In the genomic region with DNA sequence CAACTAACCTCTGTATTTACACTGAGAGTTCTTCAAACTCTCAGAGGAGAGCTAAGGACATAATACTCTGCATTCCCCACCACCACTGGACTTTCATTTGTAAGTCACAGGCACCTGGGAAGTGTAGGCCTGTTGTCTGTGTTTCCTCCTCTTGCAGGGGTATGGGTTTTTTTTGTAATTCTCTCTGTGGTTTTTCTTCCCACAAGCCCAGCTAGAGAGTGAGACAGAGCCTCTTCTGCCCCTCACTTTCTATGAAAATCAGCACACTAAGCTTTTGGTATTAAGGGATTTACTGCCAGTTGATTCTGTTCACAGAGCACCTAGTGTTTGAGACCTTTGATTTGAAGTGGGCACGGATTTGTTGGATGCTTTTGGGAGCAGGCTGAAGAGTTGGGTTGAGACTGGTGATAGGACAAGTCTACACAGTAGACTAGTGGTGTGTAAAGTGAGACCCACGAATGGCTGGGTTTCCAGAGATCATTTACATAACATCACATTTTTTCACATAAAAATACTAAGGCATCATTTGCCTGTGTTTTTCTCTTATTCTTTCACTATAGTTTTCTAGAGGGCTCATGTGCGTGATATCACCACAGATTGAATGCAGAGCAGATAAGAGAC, we compare ENCODE assay signal across 17 cellular contexts. TPM values are rescaled to one million over a fixed set of nuclear protein-coding genes. Genes with fewer than 3 reads are reported as not detected.
A peak's percentile ranks its signal among the peaks of the same experiment; 100 is the strongest.
DNase-seq lines count a peak whose midpoint lies in the region; ATAC-seq, FAIRE-seq and TF ChIP-seq lines count a peak whose summit lies in the region.
"Had no signal": no experiment of that assay in that cellular context is flagged by ENCODE, and none has a peak within 500 bp of the region (broad histone marks: within the 10 kb centered on the region; RNA-seq: fewer than 3 reads in every experiment).

No MANE protein-coding gene starts in this region.

- peak overlapping the region; percentile 39 for H3K4me2 ChIP-seq in OCI-LY3 (ENCODE audit: low read length)

- no peak overlapping the region for H3K4me3 ChIP-seq in OCI-LY3 (ENCODE audit: low read length)
- no peak overlapping the region for H3K4me3 ChIP-seq in endodermal cell (ENCODE audit: low read length)
- H3K4me3 ChIP-seq: adrenal gland, uterus had no signal

- H3K79me2 ChIP-seq in OCI-LY3 (ENCODE audit: low read length): no peaks in the 10 kb centered on the region

- H3K9me3 ChIP-seq in OCI-LY3 (ENCODE audit: insufficient read depth, low read length): peaks cover 6% of the 10 kb centered on the region; the same call in 1 of the 2 replicates
- no peaks in the 10 kb centered on the region for H3K9me3 ChIP-seq in endodermal cell (ENCODE audit: control insufficient read depth, low read length)
- H3K9me3 ChIP-seq: adrenal gland, uterus had no signal

- TF ChIP-seq CTCF in OCI-LY3 (IDR thresholded peaks at IDR 0.05; ENCODE audit: low read depth, low read length) (no peak), endodermal cell (conservative IDR thresholded peaks at IDR 0.05) (no peak)

- no peaks in the 10 kb centered on the region for H3K36me3 ChIP-seq in OCI-LY3 (replicated peaks; ENCODE audit: low read depth, low read length)
- no peaks in the 10 kb centered on the region for H3K36me3 ChIP-seq in endodermal cell (ENCODE audit: control insufficient read depth, insufficient read depth, low read length)
- H3K36me3 ChIP-seq: adrenal gland, uterus had no signal

- DNase-seq in COLO829 (ENCODE audit: low spot score) (no peak), GM19239 (ENCODE audit: insufficient read length, low spot score) (no peak), endodermal cell (no peak)
- DNase-seq: activated CD4-positive, alpha-beta T cell treated with anti-CD3 and anti-CD28 coated beads for 48 hours; activated T-cell treated with anti-CD3 and anti-CD28 coated beads, Interleukin-2, amount 50 U/mL, for 4 hours; adrenal gland; NCI-H146; NCI-H526 treated with DMSO at 0.1 percent for 48 hours; stimulated activated naive CD8-positive, alpha-beta T cell treated with anti-CD3 and anti-CD28 coated beads, Interleukin-15, Interleukin-2, amounts not matched to agents 100 U/mL and 50 U/mL, for 24 hours; T-helper 2 cell; uterus had no signal

- H3K4me1 Mint-ChIP-seq in endodermal cell: no peaks in the 10 kb centered on the region

- ATAC-seq in GM18873 (IDR thresholded peaks at IDR 0.05; ENCODE audit: low FRiP score, unreplicated experiment) (peak; percentile 73), GM21717 (IDR thresholded peaks at IDR 0.05; ENCODE audit: unreplicated experiment) (peak; percentile 85), HG03060 (IDR thresholded peaks at IDR 0.05; ENCODE audit: low read depth, unreplicated experiment) (peak; percentile 71), GM21576 (IDR thresholded peaks at IDR 0.05; ENCODE audit: unreplicated experiment) (no peak)
- ATAC-seq: activated T-cell treated with anti-CD3 and anti-CD28 coated beads, Interleukin-2, amount 50 U/mL, for 4 hours; stimulated activated naive CD8-positive, alpha-beta T cell treated with anti-CD3 and anti-CD28 coated beads, Interleukin-15, Interleukin-2, amounts not matched to agents 100 U/mL and 50 U/mL, for 24 hours had no signal

- no peak overlapping the region for H3K27ac ChIP-seq in OCI-LY3 (ENCODE audit: low read length)
- H3K27ac ChIP-seq in endodermal cell (ENCODE audit: low read depth, low read length): no peak overlapping the region
- H3K27ac ChIP-seq: adrenal gland, uterus had no signal

- H3K36me3 Mint-ChIP-seq in endodermal cell (ENCODE audit: low read depth): no peaks in the 10 kb centered on the region

- FAIRE-seq in GM19239 (lab: Jason Lieb, UNC): no peak
- FAIRE-seq: endothelial cell of umbilical vein had no signal

- peaks cover 10% of the 10 kb centered on the region for H3K4me1 ChIP-seq in OCI-LY3 (ENCODE audit: low read length)
- no peaks in the 10 kb centered on the region for H3K4me1 ChIP-seq in endodermal cell (ENCODE audit: control insufficient read depth, insufficient read depth, low read length)
- H3K4me1 ChIP-seq: adrenal gland, uterus had no signal

- H3K4me3 Mint-ChIP-seq in endodermal cell: no peak overlapping the region
- H3K4me3 Mint-ChIP-seq: activated T-cell treated with anti-CD3 and anti-CD28 coated beads, Interleukin-2, amount 50 U/mL, for 4 hours had no signal

- no peaks in the 10 kb centered on the region for H3K27me3 ChIP-seq in OCI-LY3 (ENCODE audit: low read depth, low read length)
- H3K27me3 ChIP-seq in endodermal cell (ENCODE audit: control insufficient read depth, insufficient read depth, low read length, poor library complexity, severe bottlenecking): no peaks in the 10 kb centered on the region
- H3K27me3 ChIP-seq: adrenal gland, uterus had no signal

- no peaks in the 10 kb centered on the region for H3K27me3 Mint-ChIP-seq in endodermal cell (ENCODE audit: insufficient read depth)

- H2AFZ ChIP-seq in OCI-LY3 (ENCODE audit: low read depth, low read length): peak overlapping the region; percentile 70

- WGBS in endodermal cell (ENCODE audit: insufficient coverage in 1 of 2, insufficient read length in 1 of 2), 2 experiments: 94 to 100% methylated on average over 1 to 3 of the region's 3 CpGs

- H3K27ac Mint-ChIP-seq in endodermal cell: no peak overlapping the region

- H4K20me1 ChIP-seq in OCI-LY3 (ENCODE audit: insufficient read depth, low read length): no peaks in the 10 kb centered on the region

- H3K9ac ChIP-seq in OCI-LY3 (ENCODE audit: low read length): no peak overlapping the region
- H3K9ac ChIP-seq in endodermal cell (ENCODE audit: extremely low read depth, low read length, poor library complexity, severe bottlenecking): no peak overlapping the region

- H3K9me3 Mint-ChIP-seq in endodermal cell: peaks cover 11% of the 10 kb centered on the region

RNA-seq across cellular contexts. Expression of a gene that starts 28.9 kb away (rescaled TPM):
- 1 to 10 TPM; 3.5 to 7.3 TPM for total RNA-seq in endodermal cell
- polyA plus RNA-seq in endodermal cell (2013, experiment 1 of 2): 8.5 TPM
- 8.0 TPM for polyA plus RNA-seq in endodermal cell (2013, experiment 2 of 2)
